Comparison of ENCODE assay signal across 8 cellular contexts in genomic region chr6:159110013-159110412, GRCh38. TPM values are rescaled to one million over a fixed set of nuclear protein-coding genes. Genes with fewer than 3 reads are reported as not detected.
A peak's percentile ranks its signal among the peaks of the same experiment; 100 is the strongest.
DNase-seq lines count a peak whose midpoint lies in the region; ATAC-seq and TF ChIP-seq lines count a peak whose summit lies in the region.

No MANE protein-coding gene starts in this region.

- H3K4me2 ChIP-seq in KMS-11, result no peak overlapping the region

- H3K27ac Mint-ChIP-seq in activated T-cell treated with anti-CD3 and anti-CD28 coated beads, Interleukin-2, amount 50 U/mL, for 72 hours, result peak overlapping the region; percentile 22
- H3K27ac Mint-ChIP-seq in WTC11, result no peak overlapping the region

- POLR2A ChIA-PET in WTC11 (lab: Charles Lee), result no interaction called here

- no peak overlapping the region for H3K4me3 Mint-ChIP-seq in activated T-cell treated with anti-CD3 and anti-CD28 coated beads, Interleukin-2, amount 50 U/mL, for 72 hours
- no peak overlapping the region for H3K4me3 Mint-ChIP-seq in WTC11

- H3K27me3 Mint-ChIP-seq in activated T-cell treated with anti-CD3 and anti-CD28 coated beads, Interleukin-2, amount 50 U/mL, for 72 hours (ENCODE audit: low read depth), result no peaks in the 10 kb centered on the region
- no peaks in the 10 kb centered on the region for H3K27me3 Mint-ChIP-seq in WTC11 (ENCODE audit: low read depth)

- H3K4me1 ChIP-seq in KMS-11 (ENCODE audit: low read depth, poor library complexity, severe bottlenecking), result peaks cover 5% of the 10 kb centered on the region

- no peaks in the 10 kb centered on the region for H3K36me3 ChIP-seq in KMS-11 (ENCODE audit: insufficient read depth)

- no peak overlapping the region for H3K27ac ChIP-seq in KMS-11

- no peak for ATAC-seq in activated T-cell treated with anti-CD3 and anti-CD28 coated beads, Interleukin-2, amount 50 U/mL, for 72 hours (replicated peaks in 1 of 2)
- ATAC-seq in WTC11 (peak; percentile 76), GM18505 (IDR thresholded peaks at IDR 0.05; ENCODE audit: unreplicated experiment) (no peak), GM21367 (IDR thresholded peaks at IDR 0.05; ENCODE audit: unreplicated experiment) (no peak)

- peak in 1 of 2 donors; percentile 55 for DNase-seq in activated T-cell treated with anti-CD3 and anti-CD28 coated beads, Interleukin-2, amount 50 U/mL, for 72 hours
- DNase-seq in activated T-cell treated with anti-CD3 and anti-CD28 coated beads for 4 hours (no peak), WTC11 (ENCODE audit: low spot score) (peak; percentile 63), iPS-NIHi7 (ENCODE audit: extremely low spot score) (peak; percentile 76), ureter (ENCODE audit: low spot score) (peak; percentile 45)

- H3K9ac ChIP-seq in KMS-11, result no peak overlapping the region

- H3K4me3 ChIP-seq in KMS-11 (IDR thresholded peaks at IDR 0.05; ENCODE audit: insufficient read depth, low read depth, low read length), result no peak overlapping the region

- H2AFZ ChIP-seq in KMS-11 (ENCODE audit: low read depth), result peak overlapping the region; percentile 36; the same call in 1 of the 2 replicates

- peak; percentile 85 for TF ChIP-seq CTCF in KMS-11 (conservative IDR thresholded peaks at IDR 0.05; ENCODE audit: low read depth, low read length)
- peak; percentile 89 for TF ChIP-seq CTCF in WTC11 (IDR thresholded peaks at IDR 0.05)

- no peaks in the 10 kb centered on the region for H3K27me3 ChIP-seq in KMS-11 (ENCODE audit: insufficient read depth, low read depth)

- H4K20me1 ChIP-seq in KMS-11 (ENCODE audit: insufficient read depth), result no peaks in the 10 kb centered on the region

- TF ChIP-seq POLR2A in GM18505 (IDR thresholded peaks at IDR 0.05; ENCODE audit: borderline replicate concordance, extremely low read depth, insufficient read depth, insufficient read length), result no peak

- CTCF ChIA-PET in WTC11 (lab: Charles Lee), result interaction anchor here (0.5 to 3.2 kb wide), 36 partner anchors 9 to 582 kb away, joined by 3 to 48 read pairs (median 4); partner anchors contain the start of genes RSPH3 and TAGAP

- no peaks in the 10 kb centered on the region for H3K79me2 ChIP-seq in KMS-11 (ENCODE audit: insufficient read depth, low read depth)

- peaks cover 52% of the 10 kb centered on the region for H3K4me1 Mint-ChIP-seq in activated T-cell treated with anti-CD3 and anti-CD28 coated beads, Interleukin-2, amount 50 U/mL, for 72 hours (ENCODE audit: low read depth)
- peaks cover 18% of the 10 kb centered on the region for H3K4me1 Mint-ChIP-seq in WTC11

- H3K36me3 Mint-ChIP-seq in activated T-cell treated with anti-CD3 and anti-CD28 coated beads, Interleukin-2, amount 50 U/mL, for 72 hours (ENCODE audit: insufficient read depth in 2 of 2), result no peaks in the 10 kb centered on the region
- H3K36me3 Mint-ChIP-seq in WTC11, result no peaks in the 10 kb centered on the region

- H3K9me3 Mint-ChIP-seq in activated T-cell treated with anti-CD3 and anti-CD28 coated beads, Interleukin-2, amount 50 U/mL, for 72 hours, result no peaks in the 10 kb centered on the region
- no peaks in the 10 kb centered on the region for H3K9me3 Mint-ChIP-seq in WTC11

TF ChIP-seq in WTC11, 78 proteins besides CTCF, POLR2A, EP300 and RAD21:
- 0 out of 2 replicates have a peak, but pooled peaks have one; percentile 22 for TF ChIP-seq MAX (CRISPR knock-in tag; IDR thresholded peaks at IDR 0.05)
- no peak for TF ChIP-seq ZNF138 (CRISPR knock-in tag; conservative IDR thresholded peaks at IDR 0.05)
- no peak for TF ChIP-seq ETV6 (CRISPR knock-in tag; IDR thresholded peaks at IDR 0.05)
- peak; percentile 87; the same call in 1 of the 2 replicates for TF ChIP-seq ZSCAN18 (CRISPR knock-in tag; IDR thresholded peaks at IDR 0.05)

RNA-seq across cellular contexts. Expression of gene FNDC1, which starts 59.2 kb away (rescaled TPM):
- under 1 TPM in 1 of 2 donors, not detected in 1; 0.30 TPM for total RNA-seq in activated T-cell treated with anti-CD3 and anti-CD28 coated beads, Interleukin-2, amount 50 U/mL, for 72 hours
- total RNA-seq in WTC11 (2021) (0.23 to 0.44 TPM (median 0.34 TPM) in 3 replicates), ureter (0.26 TPM)
